In the genomic region with DNA sequence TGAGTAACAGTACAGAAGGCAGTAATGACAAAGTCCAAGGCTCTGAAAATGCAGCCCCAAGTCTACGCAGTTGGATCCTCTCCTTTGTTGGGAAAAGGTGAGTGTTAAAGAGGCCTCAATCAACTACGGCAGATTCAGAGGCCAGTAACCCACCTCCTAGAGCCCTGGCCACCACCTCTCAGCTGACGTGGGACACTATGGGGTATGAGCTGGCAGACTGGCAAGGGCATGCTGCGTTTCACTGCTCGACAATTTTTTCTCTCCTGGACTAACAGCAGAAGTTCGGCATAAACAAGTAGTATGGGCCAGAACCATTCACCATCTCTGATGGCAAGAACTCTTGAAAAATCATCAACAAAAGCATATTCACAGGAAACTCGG, we compare ENCODE assay signal across 2 cellular contexts.
TF ChIP-seq lines count a peak whose summit lies in the region.

No MANE protein-coding gene starts in this region.

TF ChIP-seq in HEK293, 187 proteins besides CTCF, POLR2A, EP300 and RAD21:
- no peak for TF ChIP-seq PRDM1 (tag by site-specific recombination; IDR thresholded peaks at IDR 0.05)
- no peak for TF ChIP-seq YY2 (tag by site-specific recombination; IDR thresholded peaks at IDR 0.05)
- TF ChIP-seq ZNF404 (tag by site-specific recombination; IDR thresholded peaks at IDR 0.05) = no peak
- no peak for TF ChIP-seq ZNF16 (tag by site-specific recombination; IDR thresholded peaks at IDR 0.05; ENCODE audit: low read depth)
- TF ChIP-seq, protein P1, sequence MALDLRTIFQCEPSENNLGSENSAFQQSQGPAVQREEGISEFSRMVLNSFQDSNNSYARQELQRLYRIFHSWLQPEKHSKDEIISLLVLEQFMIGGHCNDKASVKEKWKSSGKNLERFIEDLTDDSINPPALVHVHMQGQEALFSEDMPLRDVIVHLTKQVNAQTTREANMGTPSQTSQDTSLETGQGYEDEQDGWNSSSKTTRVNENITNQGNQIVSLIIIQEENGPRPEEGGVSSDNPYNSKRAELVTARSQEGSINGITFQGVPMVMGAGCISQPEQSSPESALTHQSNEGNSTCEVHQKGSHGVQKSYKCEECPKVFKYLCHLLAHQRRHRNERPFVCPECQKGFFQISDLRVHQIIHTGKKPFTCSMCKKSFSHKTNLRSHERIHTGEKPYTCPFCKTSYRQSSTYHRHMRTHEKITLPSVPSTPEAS (tag by site-specific recombination; IDR thresholded peaks at IDR 0.05) = no peak
- no peak for TF ChIP-seq ZNF350 (tag by site-specific recombination; IDR thresholded peaks at IDR 0.05)
- TF ChIP-seq, protein P2, sequence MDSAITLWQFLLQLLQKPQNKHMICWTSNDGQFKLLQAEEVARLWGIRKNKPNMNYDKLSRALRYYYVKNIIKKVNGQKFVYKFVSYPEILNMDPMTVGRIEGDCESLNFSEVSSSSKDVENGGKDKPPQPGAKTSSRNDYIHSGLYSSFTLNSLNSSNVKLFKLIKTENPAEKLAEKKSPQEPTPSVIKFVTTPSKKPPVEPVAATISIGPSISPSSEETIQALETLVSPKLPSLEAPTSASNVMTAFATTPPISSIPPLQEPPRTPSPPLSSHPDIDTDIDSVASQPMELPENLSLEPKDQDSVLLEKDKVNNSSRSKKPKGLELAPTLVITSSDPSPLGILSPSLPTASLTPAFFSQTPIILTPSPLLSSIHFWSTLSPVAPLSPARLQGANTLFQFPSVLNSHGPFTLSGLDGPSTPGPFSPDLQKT (IDR thresholded peaks at IDR 0.05; ENCODE audit: borderline replicate concordance, low read depth, low read length) = no peak
- no peak for TF ChIP-seq ZNF133 (tag by site-specific recombination; IDR thresholded peaks at IDR 0.05)
- TF ChIP-seq ZNF645 (tag by site-specific recombination; IDR thresholded peaks at IDR 0.05) = no peak
- no peak for TF ChIP-seq ZNF561 (tag by site-specific recombination; IDR thresholded peaks at IDR 0.05; ENCODE audit: borderline replicate concordance)
- no peak for TF ChIP-seq ATF2 (tag by site-specific recombination; IDR thresholded peaks at IDR 0.05; ENCODE audit: low read depth)
- no peak for TF ChIP-seq ZNF157 (tag by site-specific recombination; IDR thresholded peaks at IDR 0.05)
- TF ChIP-seq ZBTB7A (tag by site-specific recombination; IDR thresholded peaks at IDR 0.05; ENCODE audit: low read depth) = no peak
- TF ChIP-seq ZNF596 (tag by site-specific recombination; IDR thresholded peaks at IDR 0.05) = no peak
- no peak for TF ChIP-seq ZNF791 (tag by site-specific recombination; IDR thresholded peaks at IDR 0.05)
- TF ChIP-seq, protein P3, sequence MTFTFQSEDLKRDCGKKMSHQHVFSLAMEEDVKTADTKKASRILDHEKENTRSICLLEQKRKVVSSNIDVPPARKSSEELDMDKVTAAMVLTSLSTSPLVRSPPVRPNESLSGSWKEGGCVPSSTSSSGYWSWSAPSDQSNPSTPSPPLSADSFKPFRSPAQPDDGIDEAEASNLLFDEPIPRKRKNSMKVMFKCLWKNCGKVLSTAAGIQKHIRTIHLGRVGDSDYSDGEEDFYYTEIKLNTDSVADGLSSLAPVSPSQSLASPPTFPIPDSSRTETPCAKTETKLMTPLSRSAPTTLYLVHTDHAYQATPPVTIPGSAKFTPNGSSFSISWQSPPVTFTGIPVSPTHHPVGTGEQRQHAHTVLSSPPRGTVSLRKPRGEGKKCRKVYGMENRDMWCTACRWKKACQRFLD (tag by site-specific recombination; IDR thresholded peaks at IDR 0.05) = no peak
- TF ChIP-seq ZNF830 (tag by site-specific recombination; IDR thresholded peaks at IDR 0.05; ENCODE audit: low read depth) = no peak
- TF ChIP-seq ZNF302 (tag by site-specific recombination; IDR thresholded peaks at IDR 0.05; ENCODE audit: low read depth) = no peak
- no peak for TF ChIP-seq ZNF701 (tag by site-specific recombination; IDR thresholded peaks at IDR 0.05)
- TF ChIP-seq, protein P4, sequence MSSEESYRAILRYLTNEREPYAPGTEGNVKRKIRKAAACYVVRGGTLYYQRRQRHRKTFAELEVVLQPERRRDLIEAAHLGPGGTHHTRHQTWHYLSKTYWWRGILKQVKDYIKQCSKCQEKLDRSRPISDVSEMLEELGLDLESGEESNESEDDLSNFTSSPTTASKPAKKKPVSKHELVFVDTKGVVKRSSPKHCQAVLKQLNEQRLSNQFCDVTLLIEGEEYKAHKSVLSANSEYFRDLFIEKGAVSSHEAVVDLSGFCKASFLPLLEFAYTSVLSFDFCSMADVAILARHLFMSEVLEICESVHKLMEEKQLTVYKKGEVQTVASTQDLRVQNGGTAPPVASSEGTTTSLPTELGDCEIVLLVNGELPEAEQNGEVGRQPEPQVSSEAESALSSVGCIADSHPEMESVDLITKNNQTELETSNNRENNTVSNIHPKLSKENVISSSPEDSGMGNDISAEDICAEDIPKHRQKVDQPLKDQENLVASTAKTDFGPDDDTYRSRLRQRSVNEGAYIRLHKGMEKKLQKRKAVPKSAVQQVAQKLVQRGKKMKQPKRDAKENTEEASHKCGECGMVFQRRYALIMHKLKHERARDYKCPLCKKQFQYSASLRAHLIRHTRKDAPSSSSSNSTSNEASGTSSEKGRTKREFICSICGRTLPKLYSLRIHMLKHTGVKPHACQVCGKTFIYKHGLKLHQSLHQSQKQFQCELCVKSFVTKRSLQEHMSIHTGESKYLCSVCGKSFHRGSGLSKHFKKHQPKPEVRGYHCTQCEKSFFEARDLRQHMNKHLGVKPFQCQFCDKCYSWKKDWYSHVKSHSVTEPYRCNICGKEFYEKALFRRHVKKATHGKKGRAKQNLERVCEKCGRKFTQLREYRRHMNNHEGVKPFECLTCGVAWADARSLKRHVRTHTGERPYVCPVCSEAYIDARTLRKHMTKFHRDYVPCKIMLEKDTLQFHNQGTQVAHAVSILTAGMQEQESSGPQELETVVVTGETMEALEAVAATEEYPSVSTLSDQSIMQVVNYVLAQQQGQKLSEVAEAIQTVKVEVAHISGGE (tag by site-specific recombination; conservative IDR thresholded peaks at IDR 0.05; ENCODE audit: low read depth) = no peak

TF ChIP-seq in WTC11, 78 proteins besides CTCF, POLR2A, EP300 and RAD21:
- TF ChIP-seq NR2C2 (CRISPR knock-in tag; IDR thresholded peaks at IDR 0.05) (no peak), ETV6 (CRISPR knock-in tag; IDR thresholded peaks at IDR 0.05) (no peak), EMX1 (CRISPR knock-in tag; IDR thresholded peaks at IDR 0.05) (no peak), ATF1 (CRISPR knock-in tag; IDR thresholded peaks at IDR 0.05) (no peak), MYBL2 (CRISPR knock-in tag; IDR thresholded peaks at IDR 0.05) (no peak), NFYB (CRISPR knock-in tag; conservative IDR thresholded peaks at IDR 0.05; ENCODE audit: low read depth) (no peak), ZNF396 (CRISPR knock-in tag; IDR thresholded peaks at IDR 0.05; ENCODE audit: borderline replicate concordance) (no peak), ZNF671 (CRISPR knock-in tag; IDR thresholded peaks at IDR 0.05) (no peak), CBFB (CRISPR knock-in tag; IDR thresholded peaks at IDR 0.05; ENCODE audit: low read depth) (no peak), SOX15 (CRISPR knock-in tag; IDR thresholded peaks at IDR 0.05) (no peak), ZNF416 (CRISPR knock-in tag; IDR thresholded peaks at IDR 0.05) (no peak), ZNF263 (CRISPR knock-in tag; IDR thresholded peaks at IDR 0.05; ENCODE audit: low read depth) (no peak), ATF2 (CRISPR knock-in tag; IDR thresholded peaks at IDR 0.05; ENCODE audit: borderline replicate concordance, low read depth) (no peak), NFE2L1 (CRISPR knock-in tag; IDR thresholded peaks at IDR 0.05) (no peak), ELF4 (CRISPR knock-in tag; IDR thresholded peaks at IDR 0.05; ENCODE audit: low read depth) (no peak), PRDM15 (CRISPR knock-in tag; IDR thresholded peaks at IDR 0.05) (no peak), ESRRA (CRISPR knock-in tag; IDR thresholded peaks at IDR 0.05; ENCODE audit: borderline replicate concordance) (no peak)
- TF ChIP-seq, protein P5, sequence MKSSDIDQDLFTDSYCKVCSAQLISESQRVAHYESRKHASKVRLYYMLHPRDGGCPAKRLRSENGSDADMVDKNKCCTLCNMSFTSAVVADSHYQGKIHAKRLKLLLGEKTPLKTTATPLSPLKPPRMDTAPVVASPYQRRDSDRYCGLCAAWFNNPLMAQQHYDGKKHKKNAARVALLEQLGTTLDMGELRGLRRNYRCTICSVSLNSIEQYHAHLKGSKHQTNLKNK (CRISPR knock-in tag; IDR thresholded peaks at IDR 0.05) = no peak
- TF ChIP-seq, protein P6, sequence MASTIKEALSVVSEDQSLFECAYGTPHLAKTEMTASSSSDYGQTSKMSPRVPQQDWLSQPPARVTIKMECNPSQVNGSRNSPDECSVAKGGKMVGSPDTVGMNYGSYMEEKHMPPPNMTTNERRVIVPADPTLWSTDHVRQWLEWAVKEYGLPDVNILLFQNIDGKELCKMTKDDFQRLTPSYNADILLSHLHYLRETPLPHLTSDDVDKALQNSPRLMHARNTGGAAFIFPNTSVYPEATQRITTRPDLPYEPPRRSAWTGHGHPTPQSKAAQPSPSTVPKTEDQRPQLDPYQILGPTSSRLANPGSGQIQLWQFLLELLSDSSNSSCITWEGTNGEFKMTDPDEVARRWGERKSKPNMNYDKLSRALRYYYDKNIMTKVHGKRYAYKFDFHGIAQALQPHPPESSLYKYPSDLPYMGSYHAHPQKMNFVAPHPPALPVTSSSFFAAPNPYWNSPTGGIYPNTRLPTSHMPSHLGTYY (CRISPR knock-in tag; IDR thresholded peaks at IDR 0.05) = no peak
- TF ChIP-seq, protein P7, sequence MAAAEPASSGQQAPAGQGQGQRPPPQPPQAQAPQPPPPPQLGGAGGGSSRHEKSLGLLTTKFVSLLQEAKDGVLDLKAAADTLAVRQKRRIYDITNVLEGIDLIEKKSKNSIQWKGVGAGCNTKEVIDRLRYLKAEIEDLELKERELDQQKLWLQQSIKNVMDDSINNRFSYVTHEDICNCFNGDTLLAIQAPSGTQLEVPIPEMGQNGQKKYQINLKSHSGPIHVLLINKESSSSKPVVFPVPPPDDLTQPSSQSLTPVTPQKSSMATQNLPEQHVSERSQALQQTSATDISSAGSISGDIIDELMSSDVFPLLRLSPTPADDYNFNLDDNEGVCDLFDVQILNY (CRISPR knock-in tag; IDR thresholded peaks at IDR 0.05) = no peak
TF ChIP-seq in WTC11: peak in this region for 0.
